ENCODE assay signal across 14 cellular contexts in genomic region chr9:92480332-92480771, GRCh38. TPM values are rescaled to one million over a fixed set of nuclear protein-coding genes. Genes with fewer than 3 reads are reported as not detected.
A peak's percentile ranks its signal among the peaks of the same experiment; 100 is the strongest.
DNase-seq lines count a peak whose midpoint lies in the region; ATAC-seq and TF ChIP-seq lines count a peak whose summit lies in the region.
"Had no signal": no experiment of that assay in that cellular context is flagged by ENCODE, and none has a peak within 500 bp of the region (broad histone marks: within the 10 kb centered on the region; RNA-seq: fewer than 3 reads in every experiment).

No MANE protein-coding gene starts in this region.

- H3K9me3 ChIP-seq in MG63 (no peaks in the 10 kb centered on the region), lung (ENCODE audit: control insufficient read depth in 2 of 2, insufficient read depth in 1 of 2, low read length in 1 of 2) (no peaks in the 10 kb centered on the region), thoracic aorta (no peaks in the 10 kb centered on the region), BE2C (no peaks in the 10 kb centered on the region)
- H3K9me3 ChIP-seq: Caco-2, mucosa of descending colon had no signal

- 50 to 78% methylated on average over 2 of the region's 2 CpGs for WGBS in lung, 2 donors

- TF ChIP-seq CTCF in coronary artery (IDR thresholded peaks at IDR 0.05) (no peak), lung (IDR thresholded peaks at IDR 0.05; ENCODE audit: control extremely low read depth, extremely low read depth) (no peak), thoracic aorta (IDR thresholded peaks at IDR 0.05) (no peak), BE2C (IDR thresholded peaks at IDR 0.05; ENCODE audit: low read depth, low read length) (no peak)

- in situ Hi-C loops in KBM-7 (cut with MboI; ENCODE audit: low pct_unique_long_range_greater_than_20kb, low sequenced_read_pairs): no loop called here

- H3K36me3 ChIP-seq in MG63: no peaks in the 10 kb centered on the region
- no peaks in the 10 kb centered on the region for H3K36me3 ChIP-seq in lung (ENCODE audit: control insufficient read depth in 2 of 2, insufficient read depth in 2 of 2, low read length in 2 of 2)
- H3K36me3 ChIP-seq in thoracic aorta: no peaks in the 10 kb centered on the region
- H3K36me3 ChIP-seq in BE2C: no peaks in the 10 kb centered on the region

- peaks cover 0 to 9% of the 10 kb centered on the region in 2 donors for H3K4me1 ChIP-seq in lung (ENCODE audit: control insufficient read depth in 2 of 2, insufficient read depth in 2 of 2, low read length in 2 of 2)
- peaks cover 49 to 81% of the 10 kb centered on the region in 2 donors for H3K4me1 ChIP-seq in thoracic aorta (ENCODE audit: control insufficient read depth in 1 of 2, low read depth in 2 of 2)
- peaks cover 4% of the 10 kb centered on the region; the same call in 1 of the 2 replicates for H3K4me1 ChIP-seq in BE2C

- H3K27me3 ChIP-seq in MG63 (no peaks in the 10 kb centered on the region), lung (ENCODE audit: control insufficient read depth, insufficient read depth) (no peaks in the 10 kb centered on the region), thoracic aorta (replicated peaks; ENCODE audit: insufficient read depth) (no peaks in the 10 kb centered on the region), BE2C (no peaks in the 10 kb centered on the region)

- DNase-seq in MG63 (peak; percentile 36), coronary artery (ENCODE audit: low spot score) (no peak), lung (ENCODE audit: low spot score) (no peak), thoracic aorta (ENCODE audit: low spot score) (no peak), KBM-7 (no peak), BE2C (no peak)
- no peak for DNase-seq in activated naive CD4-positive, alpha-beta T cell (lab: John Stamatoyannopoulos, UW)
- DNase-seq: activated CD8-positive, alpha-beta memory T cell treated with anti-CD3 and anti-CD28 coated beads, Interleukin-2, amount 50 U/mL, for 48 hours; Caco-2; glutamatergic neuron; mucosa of descending colon; NCI-H1694; stimulated activated naive CD4-positive, alpha-beta T cell treated with Interleukin-2 at 50 U/mL for 16 hours had no signal

- H3K4me3 ChIP-seq in MG63 (no peak overlapping the region), coronary artery (peak overlapping the region; percentile 62), lung (no peak overlapping the region), thoracic aorta (peak overlapping the region; percentile 37), BE2C (ENCODE audit: low read depth, low read length) (no peak overlapping the region)
- H3K4me3 ChIP-seq: mucosa of descending colon had no signal

- H3K27ac ChIP-seq in coronary artery (peak overlapping the region; percentile 78 to 87), lung (ENCODE audit: low read depth in 1 of 2, low read length in 1 of 2) (peak overlapping the region; percentile 63 to 74), thoracic aorta (peak overlapping the region; percentile 89 to 96)

- no peak for ATAC-seq in lung (ENCODE audit: insufficient read depth, low FRiP score)
- peak; percentile 75 for ATAC-seq in thoracic aorta (ENCODE audit: insufficient number of reproducible peaks, low FRiP score, low read depth)
- ATAC-seq in HG02973 (IDR thresholded peaks at IDR 0.05; ENCODE audit: unreplicated experiment): no peak
- ATAC-seq: mucosa of descending colon had no signal

RNA-seq across cellular contexts. Expression of gene ASPN, which starts 2.0 kb away (rescaled TPM):
- total RNA-seq in MG63 (2014; rRNA removed; shearing (Covaris generic); ENCODE audit: low replicate concordance): not detected in 2 replicates
- total RNA-seq in lung (10 to 100 TPM in 1 of 2 donors, 1 to 10 TPM in 1; 1.4 to 18.9 TPM), thoracic aorta (100 to 1,000 TPM; 110 to 122 TPM)
- polyA plus RNA-seq in lung: 1 to 10 TPM; 1.3 to 2.2 TPM
- polyA plus RNA-seq in BE2C (2012; ENCODE audit: insufficient read depth, insufficient read length, low read depth): not detected
- total RNA-seq: Caco-2 had no signal

RNA-seq across cellular contexts. Expression of gene ECM2, which starts 55.4 kb away (rescaled TPM):
- total RNA-seq in MG63 (2014; rRNA removed; shearing (Covaris generic); ENCODE audit: low replicate concordance): 0.95 TPM in 1 of 2 replicates, not detected in the other
- total RNA-seq in lung: 10 to 100 TPM in 1 of 2 donors, 1 to 10 TPM in 1; 3.1 to 63.1 TPM
- 1 to 10 TPM in 1 of 2 donors, under 1 TPM in 1; 0.92 to 1.8 TPM for polyA plus RNA-seq in lung
- total RNA-seq in thoracic aorta: 10 to 100 TPM; 63.6 to 78.7 TPM
- not detected for polyA plus RNA-seq in BE2C (2012; ENCODE audit: insufficient read depth, insufficient read length, low read depth)
- total RNA-seq: Caco-2 had no signal

RNA-seq across cellular contexts. Expression of gene OMD, which starts 56.1 kb away (rescaled TPM):
- not detected in 2 replicates for total RNA-seq in MG63 (2014; rRNA removed; shearing (Covaris generic); ENCODE audit: low replicate concordance)
- total RNA-seq in lung (1 to 10 TPM; 1.2 to 5.6 TPM), thoracic aorta (100 to 1,000 TPM; 200 TPM)
- polyA plus RNA-seq in lung: 1 to 10 TPM in 1 of 2 donors, under 1 TPM in 1; 0.30 to 2.0 TPM
- not detected for polyA plus RNA-seq in BE2C (2012; ENCODE audit: insufficient read depth, insufficient read length, low read depth)
- total RNA-seq: Caco-2 had no signal

Comparison
In these comparisons a context has a peak if more than half of its experiments do, and no peak if none do; other contexts are left out.
1. H3K4me3 ChIP-seq: peak in coronary artery (single experiment) and thoracic aorta (single experiment); none in MG63 (single experiment), lung (single experiment) and BE2C (single experiment).
2. RNA of gene ASPN, which starts 2.0 kb away (total RNA-seq): 110 to 122 TPM in thoracic aorta; 1.4 to 18.9 TPM in lung and not detected in MG63; every median in the first group is over 4 times any median in the second.
3. RNA of gene OMD, which starts 56.1 kb away (total RNA-seq): 200 TPM in thoracic aorta; 1.2 to 5.6 TPM in lung and not detected in MG63; every median in the first group is over 10 times any median in the second.
4. Peak in every context shown above with its lines, with median percentiles within 50 percentile points of each other: H3K27ac ChIP-seq.